Comparison of ENCODE assay signal across 1 cellular context in genomic region chr2:46481541-46482193, GRCh38.
TF ChIP-seq lines count a peak whose summit lies in the region.

No MANE protein-coding gene starts in this region.

TF ChIP-seq in GM12878, 131 proteins besides CTCF, POLR2A, EP300 and RAD21 (continued from another document):
- TF ChIP-seq ZBTB11 (CRISPR knock-in tag; IDR thresholded peaks at IDR 0.05), result no peak
- TF ChIP-seq NRF1 (conservative IDR thresholded peaks at IDR 0.05; ENCODE audit: low read depth, low read length), result no peak
- TF ChIP-seq RAD51 (IDR thresholded peaks at IDR 0.05), result 0 out of 2 replicates have a peak, but pooled peaks have one; percentile 35
- TF ChIP-seq PAX8 (IDR thresholded peaks at IDR 0.05), result no peak
- TF ChIP-seq BRCA1 (IDR thresholded peaks at IDR 0.05; ENCODE audit: low read depth, low read length), result no peak
